18 cellular contexts compared by ENCODE assay signal in the genomic region with DNA sequence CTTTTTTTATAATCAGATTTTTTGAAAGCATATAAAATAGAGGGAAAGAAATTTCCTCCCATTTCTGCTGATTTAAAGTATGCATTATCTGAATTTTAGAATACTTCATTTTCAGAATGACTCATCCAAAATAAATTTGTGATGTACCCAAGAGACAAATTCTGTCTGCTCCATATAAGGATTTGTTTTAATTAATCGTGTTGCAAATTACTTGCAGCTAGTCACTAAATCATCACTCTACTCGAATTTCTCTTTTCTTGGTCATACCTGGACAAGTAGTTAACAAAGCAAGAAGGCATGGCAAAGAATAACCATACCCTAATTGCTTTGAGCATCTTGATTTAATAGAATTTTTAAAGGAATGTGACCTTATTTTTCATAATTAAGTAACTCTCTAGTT.
A peak's percentile ranks its signal among the peaks of the same experiment; 100 is the strongest.
DNase-seq lines count a peak whose midpoint lies in the region; ATAC-seq, FAIRE-seq and TF ChIP-seq lines count a peak whose summit lies in the region.
"Had no signal": no experiment of that assay in that cellular context is flagged by ENCODE, and none has a peak within 500 bp of the region (broad histone marks: within the 10 kb centered on the region; RNA-seq: fewer than 3 reads in every experiment).

No MANE protein-coding gene starts in this region.

- BruUV-seq in Calu3 (replicated peaks; lab: Mats Ljungman, UMichigan): no TSS peak

- H3K4me3 ChIP-seq in BLaER1: no peak overlapping the region
- no peak overlapping the region for H3K4me3 ChIP-seq in HUES64 (ENCODE audit: low read length)
- H3K4me3 ChIP-seq in adipocyte (ENCODE audit: low read length): peak overlapping the region; percentile 24
- peak overlapping the region in 1 of 2 experiments; percentile 55 for H3K4me3 ChIP-seq in mesenchymal stem cell (ENCODE audit: insufficient read depth in 1 of 2, low read depth in 1 of 2, low read length in 2 of 2)
- H3K4me3 ChIP-seq: adrenal gland, dorsolateral prefrontal cortex, HAP-1 had no signal

- H4K20me1 ChIP-seq in BLaER1: no peaks in the 10 kb centered on the region

- no peak overlapping the region for H3K18ac ChIP-seq in mesenchymal stem cell (ENCODE audit: low read depth in 1 of 2, low read length in 2 of 2)

- H3K9ac ChIP-seq in BLaER1 (no peak overlapping the region), HUES64 (ENCODE audit: low read depth, low read length) (peak overlapping the region; percentile 0; the same call in 1 of the 2 replicates), adipocyte (ENCODE audit: low read length) (no peak overlapping the region), mesenchymal stem cell (ENCODE audit: low read length) (peak overlapping the region; percentile 60)

- no peaks in the 10 kb centered on the region for H3K27me3 ChIP-seq in BLaER1
- H3K27me3 ChIP-seq in HUES64 (ENCODE audit: insufficient read depth, low read length): no peaks in the 10 kb centered on the region
- no peaks in the 10 kb centered on the region for H3K27me3 ChIP-seq in adipocyte (replicated peaks; ENCODE audit: control insufficient read depth, insufficient read depth, low read length)
- no peaks in the 10 kb centered on the region for H3K27me3 ChIP-seq in mesenchymal stem cell (ENCODE audit: control insufficient read depth in 1 of 2, insufficient read depth in 1 of 2, low read length in 2 of 2)
- H3K27me3 ChIP-seq: adrenal gland, dorsolateral prefrontal cortex had no signal

- H3K36me3 Mint-ChIP-seq in Calu3 (ENCODE audit: insufficient read depth, unreplicated experiment): no peaks in the 10 kb centered on the region

- no peak for TF ChIP-seq CTCF in Calu3 (IDR thresholded peaks at IDR 0.05; ENCODE audit: unreplicated experiment)

- H3K4ac ChIP-seq in mesenchymal stem cell (ENCODE audit: low read depth in 1 of 2, low read length in 2 of 2): no peak overlapping the region

- H3K4me1 ChIP-seq in BLaER1 (peaks cover 54% of the 10 kb centered on the region), HUES64 (ENCODE audit: insufficient read depth, low read length) (peaks cover 42% of the 10 kb centered on the region), adipocyte (ENCODE audit: control insufficient read depth, insufficient read depth, low read length) (peaks cover 26% of the 10 kb centered on the region), mesenchymal stem cell (ENCODE audit: control insufficient read depth, insufficient read depth, low read depth, low read length) (no peaks in the 10 kb centered on the region)
- H3K4me1 ChIP-seq: HAP-1 had no signal

- intact Hi-C loops in Calu3 (cut with micrococcal nuclease; ENCODE audit: unreplicated experiment): no loop called here

- H2AFZ ChIP-seq in mesenchymal stem cell (ENCODE audit: low read depth, low read length): no peak overlapping the region

- H3K27ac Mint-ChIP-seq in Calu3 (ENCODE audit: unreplicated experiment): no peak overlapping the region
- H3K27ac Mint-ChIP-seq: nephron progenitor cell had no signal

- no peak for FAIRE-seq in HTR-8/SVneo (lab: Jason Lieb, UNC)
- FAIRE-seq: frontal cortex had no signal

- no peak overlapping the region for H2AK5ac ChIP-seq in mesenchymal stem cell (ENCODE audit: low read length, severe bottlenecking)

- H3K9me3 ChIP-seq in BLaER1: peaks cover 27% of the 10 kb centered on the region
- H3K9me3 ChIP-seq in HUES64 (ENCODE audit: insufficient read depth, low read depth, low read length): no peaks in the 10 kb centered on the region
- no peaks in the 10 kb centered on the region for H3K9me3 ChIP-seq in adipocyte (ENCODE audit: control insufficient read depth, low read length)
- H3K9me3 ChIP-seq in mesenchymal stem cell (ENCODE audit: control insufficient read depth, low read length): no peaks in the 10 kb centered on the region
- H3K9me3 ChIP-seq: adrenal gland, HAP-1 had no signal

- H3K14ac ChIP-seq in mesenchymal stem cell (ENCODE audit: low read length in 2 of 2): no peak overlapping the region

- no peak overlapping the region for H2BK12ac ChIP-seq in mesenchymal stem cell (ENCODE audit: low read length in 2 of 2)

- H3K79me1 ChIP-seq in mesenchymal stem cell (replicated peaks; ENCODE audit: low read length, poor library complexity, severe bottlenecking): no peaks in the 10 kb centered on the region

- no peak overlapping the region for H2BK5ac ChIP-seq in mesenchymal stem cell (ENCODE audit: low read depth, low read length, poor library complexity, severe bottlenecking)

- DNase-seq in adipocyte (ENCODE audit: low read depth): peak; percentile 31
- DNase-seq in mesenchymal stem cell: no peak
- DNase-seq in Calu3: no peak
- DNase-seq in cerebellum (ENCODE audit: low spot score): no peak
- DNase-seq in HTR-8/SVneo (ENCODE audit: insufficient read length, low spot score): no peak
- DNase-seq: activated CD4-positive, alpha-beta T cell treated with anti-CD3 and anti-CD28 coated beads, Interleukin-2, amount 50 U/mL, for 1 hour; activated effector memory CD4-positive, alpha-beta T cell treated with anti-CD3 and anti-CD28 coated beads, Interleukin-2, amount 50 U/mL, for 16 hours; adrenal gland; dorsolateral prefrontal cortex; NCI-H2107; nephron progenitor cell; stimulated activated naive CD4-positive, alpha-beta T cell treated with Interleukin-2 at 50 U/mL for 16 hours; T-helper 2 cell had no signal

- peak overlapping the region; percentile 68 for H3K4me2 ChIP-seq in BLaER1
- no peak overlapping the region for H3K4me2 ChIP-seq in mesenchymal stem cell (ENCODE audit: low read length, poor library complexity, severe bottlenecking)

- H4K8ac ChIP-seq in mesenchymal stem cell (ENCODE audit: low read length): no peak overlapping the region

- peaks cover 9% of the 10 kb centered on the region for H3K4me1 Mint-ChIP-seq in Calu3 (ENCODE audit: low read depth, unreplicated experiment)

- H3K23ac ChIP-seq in mesenchymal stem cell (ENCODE audit: low read length in 2 of 2): no peak overlapping the region

- H2BK15ac ChIP-seq in mesenchymal stem cell (ENCODE audit: low read depth, poor library complexity, severe bottlenecking): no peak overlapping the region

- CTCF ChIA-PET in Calu3 (lab: Charles Lee): no interaction called here

- whole genome bisulfite sequencing in HUES64: 88% methylated on average over 2 of the region's 2 CpGs
- WGBS in mesenchymal stem cell: 0% methylated on average over 2 of the region's 2 CpGs

- ATAC-seq in HG03354 (IDR thresholded peaks at IDR 0.05; ENCODE audit: poor library complexity, severe bottlenecking, unreplicated experiment): no peak

- no peak overlapping the region for H3K4me3 Mint-ChIP-seq in Calu3 (ENCODE audit: low read depth, unreplicated experiment)
- H3K4me3 Mint-ChIP-seq: nephron progenitor cell had no signal

- H3K36me3 ChIP-seq in BLaER1: no peaks in the 10 kb centered on the region
- no peaks in the 10 kb centered on the region for H3K36me3 ChIP-seq in HUES64 (ENCODE audit: insufficient read depth, low read length)
- no peaks in the 10 kb centered on the region for H3K36me3 ChIP-seq in adipocyte (ENCODE audit: control insufficient read depth, insufficient read depth, low read length, severe bottlenecking)
- no peaks in the 10 kb centered on the region for H3K36me3 ChIP-seq in mesenchymal stem cell (ENCODE audit: control insufficient read depth in 1 of 2, insufficient read depth in 2 of 2, low read depth in 1 of 2, low read length in 2 of 2)
- H3K36me3 ChIP-seq: adrenal gland, HAP-1 had no signal

- H4K91ac ChIP-seq in mesenchymal stem cell (ENCODE audit: low read length): no peak overlapping the region

- no peak overlapping the region for H2BK120ac ChIP-seq in mesenchymal stem cell (ENCODE audit: low read depth, low read length)

- no peaks in the 10 kb centered on the region for H3K9me3 Mint-ChIP-seq in Calu3 (ENCODE audit: low read depth, unreplicated experiment)

- no peaks in the 10 kb centered on the region for H3K27me3 Mint-ChIP-seq in Calu3 (ENCODE audit: unreplicated experiment)

- 0 out of 2 replicates have a peak overlapping the region, but pooled peaks have one; percentile 60 for H3K27ac ChIP-seq in BLaER1
- peak overlapping the region; percentile 56 for H3K27ac ChIP-seq in HUES64 (ENCODE audit: low read depth, low read length)
- H3K27ac ChIP-seq in mesenchymal stem cell (ENCODE audit: low read length, poor library complexity, severe bottlenecking): peak overlapping the region; percentile 65
- H3K27ac ChIP-seq: adrenal gland had no signal

Comparison
In these comparisons a context has a peak if more than half of its experiments do, and no peak if none do; other contexts are left out.
1. H3K9ac ChIP-seq: peak in HUES64 (single experiment) and mesenchymal stem cell (single experiment); none in BLaER1 (single experiment) and adipocyte (single experiment).
2. Peak in every context shown above with its lines, with median percentiles within 50 percentile points of each other: H3K27ac ChIP-seq.